20 cellular contexts compared by ENCODE assay signal in the genomic region with DNA sequence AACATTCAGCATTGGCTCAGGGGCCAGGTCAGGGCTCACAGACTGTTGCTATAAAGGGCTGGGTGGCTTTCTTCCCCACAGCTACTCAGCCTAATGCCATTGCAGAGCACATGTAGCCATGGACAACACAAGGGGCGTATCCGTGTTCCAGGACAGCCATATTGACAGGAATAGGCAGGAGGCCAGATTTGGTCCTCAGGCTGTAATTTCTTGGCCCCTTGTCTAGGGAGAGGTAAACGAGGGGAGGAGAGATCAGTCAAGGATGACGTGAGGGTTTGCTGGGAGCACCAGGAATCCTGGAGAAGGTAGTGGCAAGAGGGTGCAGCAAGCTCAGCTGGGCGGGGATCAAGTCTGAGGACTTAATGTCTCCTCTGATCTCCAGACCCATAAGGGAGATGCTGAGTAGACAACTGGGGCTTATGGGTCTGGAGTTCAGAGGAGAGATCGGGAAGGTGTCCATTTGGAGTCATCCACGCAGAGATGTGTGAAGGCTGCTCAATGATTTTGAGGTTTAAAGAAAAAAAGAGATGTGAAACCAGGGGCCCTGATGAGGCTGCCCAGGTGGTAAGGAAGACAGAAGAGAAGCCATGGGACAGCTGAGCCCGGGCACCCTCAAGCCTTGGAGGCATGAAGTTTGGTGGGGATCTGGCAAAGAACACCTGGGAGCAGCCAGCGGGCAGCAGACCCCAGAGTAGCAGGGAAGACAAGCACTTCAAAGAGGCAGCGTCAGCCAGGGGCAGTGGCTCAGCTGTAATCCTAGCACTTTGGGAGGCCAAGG. TPM values are rescaled to one million over a fixed set of nuclear protein-coding genes. Genes with fewer than 3 reads are reported as not detected.
DNase-seq lines count a peak whose midpoint lies in the region; ATAC-seq and TF ChIP-seq lines count a peak whose summit lies in the region.
"Had no signal": no experiment of that assay in that cellular context is flagged by ENCODE, and none has a peak within 500 bp of the region (broad histone marks: within the 10 kb centered on the region; RNA-seq: fewer than 3 reads in every experiment).

No MANE protein-coding gene starts in this region.

- peak; percentile 30 for DNase-seq in SIG-M5 treated with dmso at 0.1 percent for 504 hours (lab: John Stamatoyannopoulos, UW; ENCODE audit: unreplicated experiment)
- DNase-seq in SIG-M5 (lab: John Stamatoyannopoulos, UW) = no peak
- peak; percentile 39 to 62 for DNase-seq in NOMO-1 (lab: John Stamatoyannopoulos, UW; ENCODE audit: unreplicated experiment in 2 of 2)
- no peak for DNase-seq in immature natural killer cell
- DNase-seq in type B pancreatic cell (ENCODE audit: extremely low spot score, unreplicated experiment) = no peak
- no peak for DNase-seq in OCI-M2 (lab: John Stamatoyannopoulos, UW; ENCODE audit: unreplicated experiment)
- DNase-seq in NCI-H146 treated with DMSO at 0.1 percent for 48 hours (lab: John Stamatoyannopoulos, UW; ENCODE audit: unreplicated experiment) = no peak
- DNase-seq: activated CD4-positive, alpha-beta T cell treated with anti-CD3 and anti-CD28 coated beads, Interleukin-2, amount 50 U/mL, for 1 hour; activated naive CD4-positive, alpha-beta T cell; anterior cingulate cortex; kidney glomerular epithelial cell; mesenchymal stem cell; NCI-H1417; NCI-H2171; NCI-H774; stimulated activated CD4-positive, alpha-beta T cell treated with anti-CD3 and anti-CD28 coated beads, Interleukin-4, amount 100 ng/mL, for 1 hour; substantia nigra had no signal

- peak overlapping the region in 4 of 6 donors; percentile 0 to 37 (median 30) for H3K27ac Mint-ChIP-seq in immature natural killer cell
- peak overlapping the region; percentile 70 for H3K27ac Mint-ChIP-seq in type B pancreatic cell
- H3K27ac Mint-ChIP-seq: GM23338, nephron had no signal

- H3K9me3 Mint-ChIP-seq in immature natural killer cell = no peaks in the 10 kb centered on the region
- H3K9me3 Mint-ChIP-seq in type B pancreatic cell = no peaks in the 10 kb centered on the region
- H3K9me3 Mint-ChIP-seq: GM23338, nephron had no signal

- no peak for ATAC-seq in GM18861 (IDR thresholded peaks at IDR 0.05; ENCODE audit: unreplicated experiment)
- ATAC-seq: GM23338 had no signal

- H3K4me1 Mint-ChIP-seq in immature natural killer cell = peaks cover 0 to 1% of the 10 kb centered on the region in 2 donors
- H3K4me1 Mint-ChIP-seq in type B pancreatic cell (ENCODE audit: unreplicated experiment) = peaks cover 13% of the 10 kb centered on the region
- H3K4me1 Mint-ChIP-seq: GM23338 had no signal

- no peak for TF ChIP-seq CTCF in type B pancreatic cell (conservative IDR thresholded peaks at IDR 0.05)

- peaks cover 10 to 16% (median 12%) of the 10 kb centered on the region in 3 donors for H3K36me3 Mint-ChIP-seq in immature natural killer cell
- H3K36me3 Mint-ChIP-seq in type B pancreatic cell = peaks cover 6% of the 10 kb centered on the region

- no peak overlapping the region for H3K4me3 Mint-ChIP-seq in immature natural killer cell
- no peak overlapping the region for H3K4me3 Mint-ChIP-seq in type B pancreatic cell
- H3K4me3 Mint-ChIP-seq: GM23338, nephron had no signal

- H3K27me3 Mint-ChIP-seq in immature natural killer cell (ENCODE audit: low read depth in 3 of 3) = peaks cover 0 to 5% (median 1%) of the 10 kb centered on the region in 3 donors
- no peaks in the 10 kb centered on the region for H3K27me3 Mint-ChIP-seq in type B pancreatic cell

RNA-seq across cellular contexts. Expression of a gene that starts 21.0 kb away (rescaled TPM):
- 1 to 10 TPM in 2 of 3 donors, under 1 TPM in 1; 0.76 to 3.0 (median 2.6) TPM for polyA plus RNA-seq in immature natural killer cell
- total RNA-seq in type B pancreatic cell (ENCODE audit: low replicate concordance) = 48.2 and 49.0 TPM in 2 replicates

RNA-seq across cellular contexts. Expression of a gene that starts 41.1 kb away (rescaled TPM):
- polyA plus RNA-seq in immature natural killer cell = 100 to 1,000 TPM in 1 of 3 donors, 10 to 100 TPM in 2; 81.2 to 137 (median 84.4) TPM
- total RNA-seq in type B pancreatic cell (ENCODE audit: low replicate concordance) = 90.6 and 226 TPM in 2 replicates

RNA-seq across cellular contexts. Expression of a gene that starts 50.3 kb away (rescaled TPM):
- polyA plus RNA-seq in immature natural killer cell = 100 to 1,000 TPM; 205 to 238 (median 209) TPM
- 28.4 and 41.0 TPM in 2 replicates for total RNA-seq in type B pancreatic cell (ENCODE audit: low replicate concordance)

RNA-seq across cellular contexts. Expression of a gene that starts 51.3 kb away (rescaled TPM):
- polyA plus RNA-seq in immature natural killer cell = not detected
- 29.5 and 31.2 TPM in 2 replicates for total RNA-seq in type B pancreatic cell (ENCODE audit: low replicate concordance)

Comparison
In these comparisons a context has a peak if more than half of its experiments do, and no peak if none do; other contexts are left out.
1. DNase-seq: peak in SIG-M5 treated with dmso at 0.1 percent for 504 hours (single experiment) and NOMO-1 (2 of 2); none in SIG-M5 (single experiment), immature natural killer cell (0 of 3), type B pancreatic cell (single experiment), OCI-M2 (single experiment) and NCI-H146 treated with DMSO at 0.1 percent for 48 hours (single experiment).